In the genomic region with DNA sequence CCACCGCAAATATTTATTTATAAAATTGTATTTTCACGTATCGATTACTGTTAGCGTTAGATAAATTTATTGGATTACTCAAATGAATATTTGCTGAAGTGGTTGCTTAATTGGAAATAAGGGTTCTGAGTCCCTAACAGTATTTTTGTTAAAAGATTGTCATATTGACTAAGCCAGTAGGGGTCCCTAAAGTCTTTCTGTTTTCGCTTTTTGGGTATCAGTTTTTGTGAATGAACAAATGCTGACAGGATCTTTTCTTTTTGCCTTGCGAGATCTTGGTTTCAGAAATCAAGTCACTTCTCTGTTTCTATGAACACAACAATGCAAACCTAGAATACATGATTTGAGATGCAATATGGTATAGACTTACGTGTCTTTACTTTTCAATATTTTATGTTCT, we compare ENCODE assay signal across 9 cellular contexts. TPM values are rescaled to one million over a fixed set of nuclear protein-coding genes. Genes with fewer than 3 reads are reported as not detected.
DNase-seq lines count a peak whose midpoint lies in the region; ATAC-seq and TF ChIP-seq lines count a peak whose summit lies in the region.
"Had no signal": no experiment of that assay in that cellular context is flagged by ENCODE, and none has a peak within 500 bp of the region (broad histone marks: within the 10 kb centered on the region; RNA-seq: fewer than 3 reads in every experiment).

No MANE protein-coding gene starts in this region.

- CTCF ChIA-PET in GM10248 (lab: Yijun Ruan, JAX) = interaction anchor here (1.5 kb wide), 1 partner anchor 190 kb away, joined by 4 read pairs; no protein-coding TSS in a partner anchor

- no peak overlapping the region for H3K4me3 ChIP-seq in cardiac fibroblast (replicated peaks in 1 of 2; ENCODE audit: low read depth in 2 of 2, low read length in 2 of 2)
- no peak overlapping the region for H3K4me3 ChIP-seq in mucosa of descending colon

- H3K9me3 ChIP-seq in mucosa of descending colon = no peaks in the 10 kb centered on the region

- POLR2A ChIA-PET in GM10248 (lab: Yijun Ruan, JAX) = no interaction called here

- TF ChIP-seq CTCF in GM10248 (IDR thresholded peaks at IDR 0.05; ENCODE audit: control extremely low read depth, extremely low read depth, low read depth, missing control alignments) = peak; percentile 10
- TF ChIP-seq CTCF in cardiac fibroblast (IDR thresholded peaks at IDR 0.05; ENCODE audit: low read depth, low read length) = peak; percentile 14
- TF ChIP-seq CTCF in mucosa of descending colon (IDR thresholded peaks at IDR 0.05) = no peak

- intact Hi-C loops in mucosa of descending colon (cut with DNase I, micrococcal nuclease) = no loop called here

- DNase-seq in GM10248 (ENCODE audit: extremely low spot score) (no peak), Kasumi-1 (lab: John Stamatoyannopoulos, UW) (peak; percentile 39 to 42), cardiac fibroblast (ENCODE audit: low read depth in 2 of 2) (peak; percentile 19 to 43), mucosa of descending colon (no peak), HT-29 (ENCODE audit: low spot score) (no peak), caudate nucleus (lab: John Stamatoyannopoulos, UW) (no peak)
- no peak for DNase-seq in stimulated activated CD4-positive, alpha-beta T cell treated with anti-CD3 and anti-CD28 coated beads, Interleukin-2, amount 100 ng/mL, for 48 hours
- DNase-seq: activated CD8-positive, alpha-beta memory T cell treated with anti-CD3 and anti-CD28 coated beads, Interleukin-2, amount 10 ng/mL, durations not matched to agents 7 days and 5 days had no signal

- H3K27ac ChIP-seq in caudate nucleus (ENCODE audit: low read depth, low read length) = no peak overlapping the region

- peak; percentile 2 for ATAC-seq in mucosa of descending colon
- no peak for ATAC-seq in HG02870 (IDR thresholded peaks at IDR 0.05; ENCODE audit: unreplicated experiment)
- ATAC-seq: activated CD8-positive, alpha-beta memory T cell treated with anti-CD3 and anti-CD28 coated beads, Interleukin-2, amount 10 ng/mL, durations not matched to agents 7 days and 5 days had no signal

- H3K4me1 ChIP-seq in mucosa of descending colon (ENCODE audit: low read depth) = peaks cover 8% of the 10 kb centered on the region

- no peaks in the 10 kb centered on the region for H3K36me3 ChIP-seq in mucosa of descending colon (ENCODE audit: low read depth)

RNA-seq across cellular contexts. Expression of a gene that starts 7.1 kb away (rescaled TPM):
- total RNA-seq in mucosa of descending colon = 10 to 100 TPM in 1 of 3 donors, 1 to 10 TPM in 2; 2.9 to 13.1 (median 8.3) TPM
- 15.7 and 16.1 TPM in 2 replicates for total RNA-seq in HT-29 (2014; rRNA removed; shearing (Covaris generic))

RNA-seq across cellular contexts. Expression of a gene that starts 53.0 kb away (rescaled TPM):
- 10 to 100 TPM; 30.1 to 38.4 (median 37.8) TPM for total RNA-seq in mucosa of descending colon
- total RNA-seq in HT-29 (2014; rRNA removed; shearing (Covaris generic)) = 33.2 and 35.7 TPM in 2 replicates

Comparison
In these comparisons a context has a peak if more than half of its experiments do, and no peak if none do; other contexts are left out.
1. DNase-seq: peak in Kasumi-1 (2 of 2) and cardiac fibroblast (2 of 2); none in GM10248 (single experiment), mucosa of descending colon (0 of 3), stimulated activated CD4-positive, alpha-beta T cell treated with anti-CD3 and anti-CD28 coated beads, Interleukin-2, amount 100 ng/mL, for 48 hours (0 of 2), HT-29 (single experiment) and caudate nucleus (0 of 61).